8 cellular contexts compared by ENCODE assay signal in genomic region chr14:77800814-77801213, GRCh38. TPM values are rescaled to one million over a fixed set of nuclear protein-coding genes. Genes with fewer than 3 reads are reported as not detected.
DNase-seq lines count a peak whose midpoint lies in the region; ATAC-seq and TF ChIP-seq lines count a peak whose summit lies in the region.

No MANE protein-coding gene starts in this region.

- H3K9me3 Mint-ChIP-seq in natural killer cell treated with Interleukin-12 subunit alpha and Interleukin-12 subunit beta and Interleukin-15 and Interleukin-18, amount 100 ng/mL, for 72 hours, result no peaks in the 10 kb centered on the region

- peaks cover 3 to 4% of the 10 kb centered on the region in 2 donors for H3K4me1 Mint-ChIP-seq in natural killer cell treated with Interleukin-12 subunit alpha and Interleukin-12 subunit beta and Interleukin-15 and Interleukin-18, amount 100 ng/mL, for 72 hours (ENCODE audit: low read depth in 2 of 2)

- H3K36me3 Mint-ChIP-seq in natural killer cell treated with Interleukin-12 subunit alpha and Interleukin-12 subunit beta and Interleukin-15 and Interleukin-18, amount 100 ng/mL, for 72 hours, result no peaks in the 10 kb centered on the region

- H3K9me3 ChIP-seq in BE2C (no peaks in the 10 kb centered on the region), MG63 (no peaks in the 10 kb centered on the region)

- no peaks in the 10 kb centered on the region for H3K36me3 ChIP-seq in BE2C
- no peaks in the 10 kb centered on the region for H3K36me3 ChIP-seq in MG63

- H3K27me3 ChIP-seq in BE2C (no peaks in the 10 kb centered on the region), MG63 (no peaks in the 10 kb centered on the region)

- peak overlapping the region; percentile 93 for H3K27ac ChIP-seq in cingulate gyrus (ENCODE audit: low read depth, low read length)

- no peaks in the 10 kb centered on the region for H3K4me1 ChIP-seq in BE2C

- DNase-seq in BE2C (no peak), MG63 (no peak), DMS53 (lab: John Stamatoyannopoulos, UW) (no peak)
- no peak for DNase-seq in natural killer cell treated with Interleukin-12 subunit alpha and Interleukin-12 subunit beta and Interleukin-15 and Interleukin-18, amount 100 ng/mL, for 72 hours (ENCODE audit: low spot score)
- DNase-seq in effector CD8-positive, alpha-beta T cell (lab: John Stamatoyannopoulos, UW), result no peak

- no peak for ATAC-seq in natural killer cell treated with Interleukin-12 subunit alpha and Interleukin-12 subunit beta and Interleukin-15 and Interleukin-18, amount 100 ng/mL, for 72 hours
- ATAC-seq in HG03520 (IDR thresholded peaks at IDR 0.05; ENCODE audit: unreplicated experiment), result no peak
- no peak for ATAC-seq in GM18520 (IDR thresholded peaks at IDR 0.05; ENCODE audit: unreplicated experiment)

- peak overlapping the region; percentile 87 for H3K4me3 Mint-ChIP-seq in natural killer cell treated with Interleukin-12 subunit alpha and Interleukin-12 subunit beta and Interleukin-15 and Interleukin-18, amount 100 ng/mL, for 72 hours

- peak overlapping the region; percentile 79 for H3K4me3 ChIP-seq in BE2C (ENCODE audit: low read depth, low read length)
- peak overlapping the region; percentile 67 for H3K4me3 ChIP-seq in MG63

- no peaks in the 10 kb centered on the region for H3K27me3 Mint-ChIP-seq in natural killer cell treated with Interleukin-12 subunit alpha and Interleukin-12 subunit beta and Interleukin-15 and Interleukin-18, amount 100 ng/mL, for 72 hours

- TF ChIP-seq CTCF in BE2C (IDR thresholded peaks at IDR 0.05; ENCODE audit: low read depth, low read length), result no peak

- peak overlapping the region; percentile 72 to 86 for H3K27ac Mint-ChIP-seq in natural killer cell treated with Interleukin-12 subunit alpha and Interleukin-12 subunit beta and Interleukin-15 and Interleukin-18, amount 100 ng/mL, for 72 hours

RNA-seq across cellular contexts. Expression of gene ADCK1, which starts 0.9 kb away (rescaled TPM):
- polyA plus RNA-seq in BE2C (2012; ENCODE audit: insufficient read depth, insufficient read length, low read depth), result 21.7 TPM
- total RNA-seq in MG63 (2014; rRNA removed; shearing (Covaris generic); ENCODE audit: low replicate concordance), result 1.1 and 1.6 TPM in 2 replicates
- 1 to 10 TPM; 3.0 to 4.8 TPM for total RNA-seq in natural killer cell treated with Interleukin-12 subunit alpha and Interleukin-12 subunit beta and Interleukin-15 and Interleukin-18, amount 100 ng/mL, for 72 hours

RNA-seq across cellular contexts. Expression of gene SNW1, which starts 39.9 kb away (rescaled TPM):
- polyA plus RNA-seq in BE2C (2012; ENCODE audit: insufficient read depth, insufficient read length, low read depth), result 111 TPM
- 34.8 and 39.5 TPM in 2 replicates for total RNA-seq in MG63 (2014; rRNA removed; shearing (Covaris generic); ENCODE audit: low replicate concordance)
- total RNA-seq in natural killer cell treated with Interleukin-12 subunit alpha and Interleukin-12 subunit beta and Interleukin-15 and Interleukin-18, amount 100 ng/mL, for 72 hours, result 100 to 1,000 TPM in 1 of 2 donors, 10 to 100 TPM in 1; 82.4 to 109 TPM
